Comparison of ENCODE assay signal across 9 cellular contexts in the genomic region with DNA sequence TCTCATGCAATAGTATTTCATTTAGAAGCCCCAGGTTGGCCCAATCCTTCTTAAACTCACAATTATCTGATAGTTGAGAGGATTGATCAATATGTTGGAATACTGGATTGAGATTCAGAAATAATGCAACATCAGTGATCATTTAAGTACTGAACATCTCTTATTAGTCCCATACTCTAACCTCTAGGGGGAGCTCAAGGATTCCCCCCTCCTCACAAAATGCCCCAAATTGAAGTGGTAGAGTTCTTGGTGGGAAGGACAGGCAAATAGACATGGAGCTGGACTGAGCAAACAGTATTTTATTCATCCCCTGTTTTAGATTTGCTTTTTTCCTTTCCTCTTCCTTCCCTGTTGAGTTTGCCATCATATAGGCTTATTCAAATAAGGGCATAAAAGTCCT.
DNase-seq lines count a peak whose midpoint lies in the region; ATAC-seq, FAIRE-seq and TF ChIP-seq lines count a peak whose summit lies in the region.
"Had no signal": no experiment of that assay in that cellular context is flagged by ENCODE, and none has a peak within 500 bp of the region (broad histone marks: within the 10 kb centered on the region; RNA-seq: fewer than 3 reads in every experiment).

No MANE protein-coding gene starts in this region.

- no peaks in the 10 kb centered on the region for H3K79me1 ChIP-seq in mesenchymal stem cell (replicated peaks; ENCODE audit: low read length, poor library complexity, severe bottlenecking)

- no peak overlapping the region for H2BK120ac ChIP-seq in mesenchymal stem cell (ENCODE audit: low read depth, low read length)

- H2BK15ac ChIP-seq in mesenchymal stem cell (ENCODE audit: low read depth, poor library complexity, severe bottlenecking), result no peak overlapping the region

- no peak for FAIRE-seq in kidney (lab: Jason Lieb, UNC)
- FAIRE-seq: pancreas had no signal

- intact Hi-C loops in kidney (cut with DNase I), result no loop called here

- peak; percentile 51 for DNase-seq in ELR (ENCODE audit: low read depth)
- DNase-seq in Jurkat, Clone E6-1 (ENCODE audit: low read depth, low spot score), result peak; percentile 51
- peak; percentile 11 for DNase-seq in mesenchymal stem cell
- DNase-seq in kidney, result no peak
- no peak for DNase-seq in Ammon's horn (ENCODE audit: low spot score)
- DNase-seq: pancreas, T-cell had no signal

- TF ChIP-seq CTCF in WI38 (IDR thresholded peaks at IDR 0.05; ENCODE audit: low read depth, low read length) (peak; percentile 43), kidney (IDR thresholded peaks at IDR 0.05; ENCODE audit: borderline replicate concordance, extremely low read depth, insufficient read depth) (no peak)

- ATAC-seq in HG02571 (IDR thresholded peaks at IDR 0.05; ENCODE audit: unreplicated experiment), result no peak
- ATAC-seq: pancreas, T-cell had no signal

- peaks cover 10% of the 10 kb centered on the region for H3K9me3 ChIP-seq in mesenchymal stem cell (ENCODE audit: control insufficient read depth, low read length)
- peaks cover 0 to 7% of the 10 kb centered on the region in 2 donors for H3K9me3 ChIP-seq in kidney (ENCODE audit: control insufficient read depth in 1 of 2, low read length in 2 of 2)
- H3K9me3 ChIP-seq: pancreas had no signal

- H3K4me1 ChIP-seq in mesenchymal stem cell (ENCODE audit: control insufficient read depth, insufficient read depth, low read depth, low read length), result no peaks in the 10 kb centered on the region
- H3K4me1 ChIP-seq in kidney (ENCODE audit: control insufficient read depth in 1 of 2, insufficient read depth in 1 of 2, low read depth in 1 of 2, low read length in 2 of 2), result no peaks in the 10 kb centered on the region
- H3K4me1 ChIP-seq: pancreas had no signal

- H3K9ac ChIP-seq in mesenchymal stem cell (ENCODE audit: low read length), result no peak overlapping the region
- no peak overlapping the region for H3K9ac ChIP-seq in kidney (ENCODE audit: low read length in 2 of 2)

- no peak overlapping the region for H2AFZ ChIP-seq in mesenchymal stem cell (ENCODE audit: low read depth, low read length)

- no peak overlapping the region for H3K18ac ChIP-seq in mesenchymal stem cell (ENCODE audit: low read depth in 1 of 2, low read length in 2 of 2)

- no peak overlapping the region for H4K91ac ChIP-seq in mesenchymal stem cell (ENCODE audit: low read length)

- no peak overlapping the region for H3K23ac ChIP-seq in mesenchymal stem cell (ENCODE audit: low read length in 2 of 2)

- H3K27ac ChIP-seq in mesenchymal stem cell (ENCODE audit: low read length, poor library complexity, severe bottlenecking) (no peak overlapping the region), kidney (ENCODE audit: low read depth in 2 of 2, low read length in 2 of 2) (no peak overlapping the region)
- H3K27ac ChIP-seq: pancreas had no signal

- H3K4me3 ChIP-seq in Jurkat, Clone E6-1 (ENCODE audit: low read length), result no peak overlapping the region
- H3K4me3 ChIP-seq in WI38 (ENCODE audit: low read depth, low read length), result no peak overlapping the region
- no peak overlapping the region for H3K4me3 ChIP-seq in mesenchymal stem cell (ENCODE audit: insufficient read depth in 1 of 2, low read depth in 1 of 2, low read length in 2 of 2)
- no peak overlapping the region for H3K4me3 ChIP-seq in kidney (ENCODE audit: low read length in 2 of 2)
- H3K4me3 ChIP-seq: pancreas had no signal

- no peak overlapping the region for H3K4ac ChIP-seq in mesenchymal stem cell (ENCODE audit: low read depth in 1 of 2, low read length in 2 of 2)

- no peak overlapping the region for H3K14ac ChIP-seq in mesenchymal stem cell (ENCODE audit: low read length in 2 of 2)

- no peak overlapping the region for H3K4me2 ChIP-seq in mesenchymal stem cell (ENCODE audit: low read length, poor library complexity, severe bottlenecking)

- H3K36me3 ChIP-seq in mesenchymal stem cell (ENCODE audit: control insufficient read depth in 1 of 2, insufficient read depth in 2 of 2, low read depth in 1 of 2, low read length in 2 of 2) (no peaks in the 10 kb centered on the region), kidney (ENCODE audit: control insufficient read depth in 1 of 2, insufficient read depth in 2 of 2, low read length in 2 of 2) (no peaks in the 10 kb centered on the region)
- H3K36me3 ChIP-seq: pancreas had no signal

- H4K8ac ChIP-seq in mesenchymal stem cell (ENCODE audit: low read length), result no peak overlapping the region

- no peak overlapping the region for H2BK5ac ChIP-seq in mesenchymal stem cell (ENCODE audit: low read depth, low read length, poor library complexity, severe bottlenecking)

- H3K27me3 ChIP-seq in mesenchymal stem cell (ENCODE audit: control insufficient read depth in 1 of 2, insufficient read depth in 1 of 2, low read length in 2 of 2), result no peaks in the 10 kb centered on the region
- H3K27me3 ChIP-seq: pancreas had no signal

- no peak overlapping the region for H2AK5ac ChIP-seq in mesenchymal stem cell (ENCODE audit: low read length, severe bottlenecking)

- no peak overlapping the region for H2BK12ac ChIP-seq in mesenchymal stem cell (ENCODE audit: low read length in 2 of 2)

Comparison
In these comparisons a context has a peak if more than half of its experiments do, and no peak if none do; other contexts are left out.
1. DNase-seq: peak in ELR (single experiment), Jurkat, Clone E6-1 (single experiment) and mesenchymal stem cell (single experiment); none in kidney (single experiment) and Ammon's horn (single experiment).